In the genomic region with DNA sequence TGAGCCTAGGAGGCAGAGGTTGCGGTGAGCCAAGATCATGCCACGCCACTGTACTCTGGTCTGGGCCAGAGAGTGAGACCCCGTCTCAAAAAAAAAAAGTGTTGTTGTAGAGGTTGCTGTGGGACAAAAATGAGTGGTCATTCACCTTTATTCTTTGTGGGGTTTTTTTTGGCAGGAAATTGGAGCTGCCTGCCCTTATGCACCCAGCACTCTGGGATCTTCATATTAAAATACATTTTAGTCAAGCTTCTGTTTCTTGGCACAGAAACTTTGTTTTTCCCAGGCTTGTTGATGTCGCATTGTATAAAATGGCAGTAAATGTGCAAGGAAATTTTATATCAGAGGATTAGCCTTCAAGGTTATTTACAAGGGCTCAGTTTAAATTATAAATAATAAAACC, we compare ENCODE assay signal across 35 cellular contexts.
"Had no signal": no experiment of that assay in that cellular context is flagged by ENCODE, and none has a peak within 500 bp of the region (broad histone marks: within the 10 kb centered on the region; RNA-seq: fewer than 3 reads in every experiment).

No MANE protein-coding gene starts in this region.

- H3K9me3 Mint-ChIP-seq: activated B cell treated with CpG ODN at 0.5 μM for 24 hours; activated CD4-positive, alpha-beta memory T cell treated with anti-CD3 and anti-CD28 coated beads for 36 hours; activated CD8-positive, alpha-beta T cell treated with anti-CD3 and anti-CD28 coated beads for 36 hours; activated naive CD4-positive, alpha-beta T cell treated with anti-CD3 and anti-CD28 coated beads for 36 hours; activated naive CD4-positive, alpha-beta T cell treated with anti-CD3 and anti-CD28 coated beads, Interleukin-2, amount 50 U/mL, for 72 hours; activated naive CD8-positive, alpha-beta T cell treated with anti-CD3 and anti-CD28 coated beads for 36 hours; activated T-cell treated with anti-CD3 and anti-CD28 coated beads, Interleukin-2, amount 50 U/mL, for 4 hours; activated T-cell treated with anti-CD3 and anti-CD28 coated beads, Interleukin-2, amount 50 U/mL, for 72 hours; activated T-helper 1 cell treated with anti-CD3 and anti-CD28 coated beads, Interleukin-12 subunit alpha, Interleukin-12 subunit beta, Interleukin-2, Interleukin-4 antibody, amounts not matched to agents 30 ng/mL and 10 ng/mL and 1 ng/mL, durations not matched to agents 14 hours and 24 hours and 36 hours; activated T-helper 17 cell treated with anti-CD3 and anti-CD28 coated beads, Interleukin-2, amount 50 U/mL, for 72 hours; brain; central memory CD8-positive, alpha-beta T cell; T-helper 1 cell treated with Interleukin-12 subunit alpha and Interleukin-12 subunit beta and Interleukin-4 antibody, amounts not matched to agents 30 μg/mL and 1 μg/mL, for 36 hours; T-helper 2 cell treated with Interferon-gamma antibody and Interleukin-4, amounts not matched to agents 5 μg/mL and 100 μg/mL, for 36 hours had no signal

- DNase-seq: activated B cell treated with CpG ODN at 0.5 μM for 24 hours; activated CD4-positive, alpha-beta memory T cell treated with anti-CD3 and anti-CD28 coated beads for 36 hours; activated CD4-positive, alpha-beta T cell treated with anti-CD3 and anti-CD28 coated beads for 36 hours; activated CD4-positive, alpha-beta T cell treated with anti-CD3 and anti-CD28 coated beads for 48 hours; activated CD4-positive, alpha-beta T cell treated with anti-CD3 and anti-CD28 coated beads, Interleukin-2, amount 50 U/mL, for 1 hour; activated CD4-positive, alpha-beta T cell treated with anti-CD3 and anti-CD28 coated beads, Interleukin-2, amount 50 U/mL, for 4 hours; activated CD4-positive, CD25-positive, alpha-beta regulatory T cell treated with anti-CD3 and anti-CD28 coated beads, Interleukin-2, amount 50 U/mL, for 72 hours; activated CD8-positive, alpha-beta memory T cell treated with anti-CD3 and anti-CD28 coated beads, Interleukin-2, amount 50 U/mL, for 4 hours; activated CD8-positive, alpha-beta T cell treated with anti-CD3 and anti-CD28 coated beads for 36 hours; activated effector memory CD4-positive, alpha-beta T cell treated with anti-CD3 and anti-CD28 coated beads, Interleukin-2, amount 50 U/mL, for 16 hours; activated gamma-delta T cell treated with Interleukin-2 at 50 U/mL for 16 hours; activated naive CD4-positive, alpha-beta T cell; activated naive CD4-positive, alpha-beta T cell treated with anti-CD3 and anti-CD28 coated beads for 36 hours; activated naive CD4-positive, alpha-beta T cell treated with anti-CD3 and anti-CD28 coated beads, Interleukin-2, amount 50 U/mL, for 16 hours; activated naive CD8-positive, alpha-beta T cell treated with anti-CD3 and anti-CD28 coated beads for 36 hours; activated T-cell treated with anti-CD3 and anti-CD28 coated beads for 4 hours; activated T-cell treated with anti-CD3 and anti-CD28 coated beads, Interleukin-2, amount 50 U/mL, for 1 hour; activated T-cell treated with anti-CD3 and anti-CD28 coated beads, Interleukin-2, amount 50 U/mL, for 4 hours; activated T-cell treated with anti-CD3 and anti-CD28 coated beads, Interleukin-2, amount 50 U/mL, for 72 hours; adrenal gland; amniotic stem cell; aorta; caudate nucleus; cerebellar nuclear complex; T-helper 1 cell; T-helper 2 cell; T-helper 9 cell had no signal

- H3K27me3 Mint-ChIP-seq: activated B cell treated with CpG ODN at 0.5 μM for 24 hours; activated CD4-positive, alpha-beta memory T cell treated with anti-CD3 and anti-CD28 coated beads for 36 hours; activated CD4-positive, alpha-beta T cell treated with anti-CD3 and anti-CD28 coated beads for 36 hours; activated CD8-positive, alpha-beta T cell treated with anti-CD3 and anti-CD28 coated beads for 36 hours; activated naive CD8-positive, alpha-beta T cell treated with anti-CD3 and anti-CD28 coated beads for 36 hours; activated T-helper 17 cell treated with anti-CD3 and anti-CD28 coated beads, Interleukin-2, amount 50 U/mL, for 72 hours; brain; central memory CD8-positive, alpha-beta T cell had no signal

- ATAC-seq: activated CD4-positive, alpha-beta T cell treated with anti-CD3 and anti-CD28 coated beads for 36 hours; activated CD8-positive, alpha-beta T cell treated with anti-CD3 and anti-CD28 coated beads for 36 hours; activated naive CD4-positive, alpha-beta T cell treated with anti-CD3 and anti-CD28 coated beads, Interleukin-2, amount 50 U/mL, for 72 hours; activated T-cell treated with anti-CD3 and anti-CD28 coated beads, Interleukin-2, amount 50 U/mL, for 4 hours; activated T-cell treated with anti-CD3 and anti-CD28 coated beads, Interleukin-2, amount 50 U/mL, for 72 hours; activated T-helper 17 cell treated with anti-CD3 and anti-CD28 coated beads, Interleukin-2, amount 50 U/mL, for 72 hours had no signal

- H3K4me3 Mint-ChIP-seq: activated B cell treated with CpG ODN at 0.5 μM for 24 hours; activated CD4-positive, alpha-beta memory T cell treated with anti-CD3 and anti-CD28 coated beads for 36 hours; activated CD4-positive, alpha-beta T cell treated with anti-CD3 and anti-CD28 coated beads for 36 hours; activated CD8-positive, alpha-beta T cell treated with anti-CD3 and anti-CD28 coated beads for 36 hours; activated naive CD4-positive, alpha-beta T cell treated with anti-CD3 and anti-CD28 coated beads for 36 hours; activated naive CD8-positive, alpha-beta T cell treated with anti-CD3 and anti-CD28 coated beads for 36 hours; activated T-cell treated with anti-CD3 and anti-CD28 coated beads, Interleukin-2, amount 50 U/mL, for 4 hours; activated T-cell treated with anti-CD3 and anti-CD28 coated beads, Interleukin-2, amount 50 U/mL, for 72 hours; activated T-helper 1 cell treated with anti-CD3 and anti-CD28 coated beads, Interleukin-12 subunit alpha, Interleukin-12 subunit beta, Interleukin-2, Interleukin-4 antibody, amounts not matched to agents 30 ng/mL and 10 ng/mL and 1 ng/mL, durations not matched to agents 14 hours and 24 hours and 36 hours; activated T-helper 17 cell treated with anti-CD3 and anti-CD28 coated beads, Interleukin-2, amount 50 U/mL, for 72 hours; brain; central memory CD8-positive, alpha-beta T cell; T-helper 1 cell treated with Interleukin-12 subunit alpha and Interleukin-12 subunit beta and Interleukin-4 antibody, amounts not matched to agents 30 μg/mL and 1 μg/mL, for 36 hours; T-helper 2 cell treated with Interferon-gamma antibody and Interleukin-4, amounts not matched to agents 5 μg/mL and 100 μg/mL, for 36 hours had no signal

- H3K4me1 Mint-ChIP-seq: activated B cell treated with CpG ODN at 0.5 μM for 24 hours; activated CD4-positive, alpha-beta T cell treated with anti-CD3 and anti-CD28 coated beads for 36 hours; activated naive CD8-positive, alpha-beta T cell treated with anti-CD3 and anti-CD28 coated beads for 36 hours; activated T-helper 17 cell treated with anti-CD3 and anti-CD28 coated beads, Interleukin-2, amount 50 U/mL, for 72 hours; brain; central memory CD8-positive, alpha-beta T cell had no signal

- H3K4me3 ChIP-seq: adrenal gland, cardiac muscle cell had no signal

- H3K27ac Mint-ChIP-seq: activated B cell treated with CpG ODN at 0.5 μM for 24 hours; activated CD4-positive, alpha-beta memory T cell treated with anti-CD3 and anti-CD28 coated beads for 36 hours; activated CD4-positive, alpha-beta T cell treated with anti-CD3 and anti-CD28 coated beads for 36 hours; activated CD8-positive, alpha-beta T cell treated with anti-CD3 and anti-CD28 coated beads for 36 hours; activated naive CD4-positive, alpha-beta T cell treated with anti-CD3 and anti-CD28 coated beads for 36 hours; activated naive CD4-positive, alpha-beta T cell treated with anti-CD3 and anti-CD28 coated beads, Interleukin-2, amount 50 U/mL, for 72 hours; activated naive CD8-positive, alpha-beta T cell treated with anti-CD3 and anti-CD28 coated beads for 36 hours; activated T-cell treated with anti-CD3 and anti-CD28 coated beads, Interleukin-2, amount 50 U/mL, for 72 hours; activated T-helper 1 cell treated with anti-CD3 and anti-CD28 coated beads, Interleukin-12 subunit alpha, Interleukin-12 subunit beta, Interleukin-2, Interleukin-4 antibody, amounts not matched to agents 30 ng/mL and 10 ng/mL and 1 ng/mL, durations not matched to agents 14 hours and 24 hours and 36 hours; activated T-helper 17 cell treated with anti-CD3 and anti-CD28 coated beads, Interleukin-2, amount 50 U/mL, for 72 hours; brain; T-helper 1 cell treated with Interleukin-12 subunit alpha and Interleukin-12 subunit beta and Interleukin-4 antibody, amounts not matched to agents 30 μg/mL and 1 μg/mL, for 36 hours; T-helper 2 cell treated with Interferon-gamma antibody and Interleukin-4, amounts not matched to agents 5 μg/mL and 100 μg/mL, for 36 hours had no signal
